ENCODE assay signal across 18 cellular contexts in the genomic region with DNA sequence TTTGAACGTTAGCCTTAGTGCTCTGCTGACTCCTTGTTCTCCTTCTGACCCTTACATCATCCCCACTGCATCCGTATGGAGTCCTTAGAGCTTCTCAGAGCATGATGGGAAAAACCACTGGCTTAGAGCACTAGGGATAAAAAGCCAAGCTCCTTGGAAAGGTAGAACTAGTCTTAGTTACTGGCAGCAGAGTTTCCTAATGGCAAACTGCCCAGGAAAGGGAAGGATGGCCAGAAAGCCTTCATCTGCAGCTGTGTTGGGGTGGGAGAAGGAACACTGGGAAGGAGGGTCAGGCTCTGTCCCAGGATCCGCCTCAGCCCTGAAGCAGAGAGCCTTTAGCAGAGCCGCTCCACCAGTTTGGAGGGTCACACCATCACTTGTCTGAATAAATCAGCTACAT. TPM values are rescaled to one million over a fixed set of nuclear protein-coding genes. Genes with fewer than 3 reads are reported as not detected.
DNase-seq lines count a peak whose midpoint lies in the region; ATAC-seq and TF ChIP-seq lines count a peak whose summit lies in the region.
"Had no signal": no experiment of that assay in that cellular context is flagged by ENCODE, and none has a peak within 500 bp of the region (broad histone marks: within the 10 kb centered on the region; RNA-seq: fewer than 3 reads in every experiment).

No MANE protein-coding gene starts in this region.

- H3K9me2 ChIP-seq in hepatocyte (replicated peaks; ENCODE audit: insufficient read depth) = no peaks in the 10 kb centered on the region

- H3K27me3 ChIP-seq in right cardiac atrium (ENCODE audit: control insufficient read depth, insufficient read depth) (no peaks in the 10 kb centered on the region), rectal smooth muscle tissue (ENCODE audit: control insufficient read depth, insufficient read depth, low read length) (no peaks in the 10 kb centered on the region), hepatocyte (no peaks in the 10 kb centered on the region)

- no peak overlapping the region for H3K27ac ChIP-seq in right cardiac atrium (ENCODE audit: low read length)
- H3K27ac ChIP-seq in rectal smooth muscle tissue (ENCODE audit: low read depth, low read length) = peak overlapping the region; percentile 62
- H3K27ac ChIP-seq in hepatocyte = no peak overlapping the region

- H3K4me1 ChIP-seq in right cardiac atrium (ENCODE audit: control insufficient read depth, insufficient read depth, low read length) = no peaks in the 10 kb centered on the region
- no peaks in the 10 kb centered on the region for H3K4me1 ChIP-seq in rectal smooth muscle tissue (ENCODE audit: control insufficient read depth, insufficient read depth, low read length)
- no peaks in the 10 kb centered on the region for H3K4me1 ChIP-seq in hepatocyte (ENCODE audit: insufficient read depth)

- no peak overlapping the region for H3K9ac ChIP-seq in rectal smooth muscle tissue (ENCODE audit: low read length)

- no peak overlapping the region for H2AFZ ChIP-seq in hepatocyte

- H3K36me3 ChIP-seq in rectal smooth muscle tissue (ENCODE audit: control insufficient read depth, insufficient read depth, low read length) (no peaks in the 10 kb centered on the region), hepatocyte (replicated peaks; ENCODE audit: insufficient read depth, low read depth) (no peaks in the 10 kb centered on the region)

- TF ChIP-seq CTCF in cardiac fibroblast (IDR thresholded peaks at IDR 0.05; ENCODE audit: low read depth, low read length) (no peak), hepatocyte (IDR thresholded peaks at IDR 0.05; ENCODE audit: poor library complexity) (no peak)

- no peak overlapping the region for H3K4me2 ChIP-seq in hepatocyte

- intact Hi-C loops in right cardiac atrium (cut with DNase I) = no loop called here

- WGBS in right cardiac atrium = 51% methylated on average over 4 of the region's 4 CpGs
- 84% methylated on average over 4 of the region's 4 CpGs for WGBS in hepatocyte (ENCODE audit: low lambda C conversion rate, missing lambda C conversion rate)

- H4K20me1 ChIP-seq in hepatocyte (ENCODE audit: insufficient read depth, poor library complexity, severe bottlenecking) = no peaks in the 10 kb centered on the region

- peak; percentile 71 to 87 for ATAC-seq in right cardiac atrium
- ATAC-seq: activated CD4-positive, CD25-positive, alpha-beta regulatory T cell treated with anti-CD3 and anti-CD28 coated beads, Interleukin-2, amount 50 U/mL, for 24 hours; activated T-cell treated with anti-CD3 and anti-CD28 coated beads, Interleukin-2, amount 50 U/mL, for 4 hours had no signal

- H3K9me3 ChIP-seq in right cardiac atrium (ENCODE audit: control insufficient read depth, low read length) = no peaks in the 10 kb centered on the region
- H3K9me3 ChIP-seq in hepatocyte (ENCODE audit: low read depth) = no peaks in the 10 kb centered on the region

- H3K79me2 ChIP-seq in hepatocyte = no peaks in the 10 kb centered on the region

- H3K4me3 ChIP-seq in cardiac fibroblast (replicated peaks in 1 of 2; ENCODE audit: low read depth in 2 of 2, low read length in 2 of 2) = no peak overlapping the region
- H3K4me3 ChIP-seq in right cardiac atrium (ENCODE audit: low read length) = no peak overlapping the region
- no peak overlapping the region for H3K4me3 ChIP-seq in rectal smooth muscle tissue (ENCODE audit: low read length)
- H3K4me3 ChIP-seq in hepatocyte = no peak overlapping the region

- peak; percentile 7 for DNase-seq in Ammon's horn (ENCODE audit: low spot score)
- peak; percentile 5 to 45 for DNase-seq in cardiac fibroblast (ENCODE audit: low read depth in 2 of 2)
- DNase-seq in right cardiac atrium = peak; percentile 27 to 76 (median 55)
- no peak for DNase-seq in cerebellar cortex (ENCODE audit: low spot score)
- no peak for DNase-seq in hepatocyte (ENCODE audit: low spot score)
- DNase-seq in glomerular visceral epithelial cell (ENCODE audit: extremely low spot score) = no peak
- DNase-seq in islet precursor cell = no peak
- DNase-seq: activated CD8-positive, alpha-beta memory T cell treated with anti-CD3 and anti-CD28 coated beads for 24 hours; activated naive CD4-positive, alpha-beta T cell treated with anti-CD3 and anti-CD28 coated beads for 36 hours; activated T-cell treated with anti-CD3 and anti-CD28 coated beads, Interleukin-2, amount 50 U/mL, for 4 hours; CD4-positive, CD25-positive, alpha-beta regulatory T cell; GF-D8; NCI-H1436; NCI-H2227 treated with DMSO at 0.1 percent for 48 hours; NCI-H748 treated with DMSO at 0.1 percent for 48 hours; stimulated activated CD4-positive, alpha-beta T cell treated with anti-CD3 and anti-CD28 coated beads, Interleukin-15, amount 100 ng/mL, for 24 hours had no signal

RNA-seq across cellular contexts. Expression of a gene that starts 18.8 kb away (rescaled TPM):
- total RNA-seq in right cardiac atrium (10 to 100 TPM in 1 of 4 donors, 1 to 10 TPM in 3; 5.3 to 10.3 (median 7.7) TPM), hepatocyte (1.8 and 2.5 TPM in 2 replicates)
- polyA plus RNA-seq in right cardiac atrium (3.5 TPM), hepatocyte (1.0 and 1.3 TPM in 2 replicates)

RNA-seq across cellular contexts. Expression of a gene that starts 52.5 kb away (rescaled TPM):
- 100 to 1,000 TPM; 160 to 231 (median 197) TPM for total RNA-seq in right cardiac atrium
- polyA plus RNA-seq in right cardiac atrium = 150 TPM
- total RNA-seq in hepatocyte = 53.2 and 70.9 TPM in 2 replicates
- 138 and 144 TPM in 2 replicates for polyA plus RNA-seq in hepatocyte

RNA-seq across cellular contexts. Expression of a gene that starts 52.5 kb away (rescaled TPM):
- total RNA-seq in right cardiac atrium (1 to 10 TPM; 3.3 to 5.8 (median 4.2) TPM), hepatocyte (0.68 and 3.5 TPM in 2 replicates)
- polyA plus RNA-seq in right cardiac atrium (3.6 TPM), hepatocyte (1.2 and 1.3 TPM in 2 replicates)

Comparison
In these comparisons a context has a peak if more than half of its experiments do, and no peak if none do; other contexts are left out.
1. DNase-seq: peak in Ammon's horn (single experiment), cardiac fibroblast (2 of 2) and right cardiac atrium (3 of 3); none in cerebellar cortex (single experiment), hepatocyte (single experiment), glomerular visceral epithelial cell (single experiment) and islet precursor cell (single experiment).